ENCODE assay signal across 16 cellular contexts in the genomic region with DNA sequence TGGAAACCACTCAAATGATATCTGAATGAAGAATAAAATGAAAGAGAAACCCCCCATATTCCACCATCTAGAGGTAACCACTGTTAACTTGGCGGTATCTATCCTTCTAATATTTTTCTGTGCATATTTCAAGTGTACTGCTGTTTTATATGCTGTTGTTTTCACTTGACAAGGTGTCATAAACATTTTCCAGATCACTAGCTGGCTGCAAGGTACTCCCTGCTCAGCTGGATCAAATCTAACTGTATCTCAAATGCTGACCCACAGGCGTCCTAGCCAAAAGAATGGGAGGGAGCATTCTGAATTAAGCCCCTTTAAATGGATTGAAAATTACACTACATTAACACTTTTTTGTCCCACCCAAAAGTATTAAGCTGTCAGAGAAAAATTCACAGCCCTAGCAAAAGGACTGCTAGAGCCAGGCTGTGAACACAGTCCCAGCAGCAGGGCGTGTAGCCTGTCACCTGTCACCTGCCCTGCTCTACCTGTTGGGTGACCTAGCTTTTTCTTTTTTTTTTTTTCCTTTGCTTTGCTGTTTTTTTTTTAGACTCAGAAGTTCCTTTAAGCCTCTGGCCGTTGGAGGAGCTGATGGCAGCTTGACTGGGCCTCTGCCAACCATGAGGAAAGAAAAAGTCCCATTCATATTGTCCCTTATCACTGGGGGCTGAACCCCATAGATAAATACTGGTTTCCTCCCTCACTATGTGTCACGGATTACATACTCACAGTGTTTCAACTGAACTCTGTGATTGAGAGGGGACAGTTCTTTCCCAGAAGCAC.
DNase-seq lines count a peak whose midpoint lies in the region; ATAC-seq, FAIRE-seq and TF ChIP-seq lines count a peak whose summit lies in the region.
"Had no signal": no experiment of that assay in that cellular context is flagged by ENCODE, and none has a peak within 500 bp of the region (broad histone marks: within the 10 kb centered on the region; RNA-seq: fewer than 3 reads in every experiment).

No MANE protein-coding gene starts in this region.

- intact Hi-C loops in left cardiac atrium (cut with DNase I) = no loop called here
- intact Hi-C loops in left ventricle myocardium inferior (cut with micrococcal nuclease) = no loop called here
- intact Hi-C loops in K562 (cut with micrococcal nuclease) = no loop called here

- peak overlapping the region; percentile 7 for H3K4me3 Mint-ChIP-seq in mesothelial cell of epicardium
- H3K4me3 Mint-ChIP-seq: activated CD4-positive, alpha-beta memory T cell treated with anti-CD3 and anti-CD28 coated beads for 36 hours had no signal

- H3K36me3 Mint-ChIP-seq in mesothelial cell of epicardium = no peaks in the 10 kb centered on the region
- H3K36me3 Mint-ChIP-seq: activated CD4-positive, alpha-beta memory T cell treated with anti-CD3 and anti-CD28 coated beads for 36 hours had no signal

- DNase-seq in left cardiac atrium = no peak
- DNase-seq in left ventricle myocardium inferior = no peak
- DNase-seq in K562 (ENCODE audit: extremely low read depth in 1 of 4, low spot score in 3 of 4) = peak in 1 of 4 experiments; percentile 51
- DNase-seq in mesothelial cell of epicardium (ENCODE audit: low spot score in 2 of 2, unreplicated experiment in 2 of 2) = no peak
- no peak for DNase-seq in NCI-H1694 treated with DMSO at 0.1 percent for 48 hours (lab: John Stamatoyannopoulos, UW)
- DNase-seq in activated gamma-delta T cell (lab: John Stamatoyannopoulos, UW) = no peak
- DNase-seq in globus pallidus (ENCODE audit: low spot score) = no peak
- DNase-seq in HPDE6-E6E7 (ENCODE audit: extremely low spot score) = no peak
- DNase-seq: activated CD4-positive, alpha-beta memory T cell treated with anti-CD3 and anti-CD28 coated beads for 36 hours; amniotic stem cell; GM23248; hypothalamus; stimulated activated naive CD8-positive, alpha-beta T cell treated with anti-CD3 and anti-CD28 coated beads, Interleukin-15, Interleukin-2, amounts not matched to agents 100 U/mL and 50 U/mL, for 24 hours; T1000 had no signal

- no peaks in the 10 kb centered on the region for H3K9me3 ChIP-seq in left ventricle myocardium inferior (replicated peaks)
- no peaks in the 10 kb centered on the region for H3K9me3 ChIP-seq in K562 (replicated peaks; ENCODE audit: control insufficient read depth, insufficient read depth, low read depth, low read length)

- no peaks in the 10 kb centered on the region for H4K20me1 ChIP-seq in K562 (replicated peaks; ENCODE audit: control insufficient read depth, insufficient read depth, low read length)

- BruUV-seq in K562 (replicated peaks; lab: Mats Ljungman, UMichigan) = no TSS peak

- H3K27ac Mint-ChIP-seq in mesothelial cell of epicardium = peak overlapping the region; percentile 93
- H3K27ac Mint-ChIP-seq: activated CD4-positive, alpha-beta memory T cell treated with anti-CD3 and anti-CD28 coated beads for 36 hours had no signal

- TF ChIP-seq CTCF in left ventricle myocardium inferior (IDR thresholded peaks at IDR 0.05; ENCODE audit: borderline replicate concordance) (no peak), K562 (IDR thresholded peaks at IDR 0.05 in 2 of 3, conservative IDR thresholded peaks at IDR 0.05 in 1 of 3; ENCODE audit: insufficient read depth in 2 of 3, low read depth in 1 of 3, low read length in 3 of 3) (no peak), mesothelial cell of epicardium (IDR thresholded peaks at IDR 0.05; ENCODE audit: unreplicated experiment) (no peak)

- H3K9me1 ChIP-seq in K562 (ENCODE audit: control insufficient read depth, insufficient read depth, low read length) = no peaks in the 10 kb centered on the region

- no peaks in the 10 kb centered on the region for H3K27me3 Mint-ChIP-seq in mesothelial cell of epicardium (ENCODE audit: low read depth)

- in situ Hi-C loops in K562 (cut with MboI) = no loop called here

- no peak overlapping the region for H3K9ac ChIP-seq in K562 (ENCODE audit: insufficient read depth in 1 of 2, low read depth in 2 of 2, low read length in 2 of 2)
- H3K9ac ChIP-seq: GM23248 had no signal

- WGBS in K562 (ENCODE audit: insufficient coverage, low coverage, missing lambda C conversion rate) = 14% methylated on average over 5 of the region's 5 CpGs

- FAIRE-seq in K562 (lab: Jason Lieb, UNC) = no peak

- no peak overlapping the region for H3K4me2 ChIP-seq in K562 (ENCODE audit: insufficient read depth, low read length)

- H3K4me1 Mint-ChIP-seq in mesothelial cell of epicardium = peaks cover 44% of the 10 kb centered on the region
- H3K4me1 Mint-ChIP-seq: IgD-negative memory B cell had no signal

- H3K9me3 Mint-ChIP-seq in mesothelial cell of epicardium = peaks cover 6% of the 10 kb centered on the region
- H3K9me3 Mint-ChIP-seq: activated CD4-positive, alpha-beta memory T cell treated with anti-CD3 and anti-CD28 coated beads for 36 hours had no signal

- no peaks in the 10 kb centered on the region for H3K36me3 ChIP-seq in left ventricle myocardium inferior
- H3K36me3 ChIP-seq in K562 (ENCODE audit: control insufficient read depth, insufficient read depth, low read length) = no peaks in the 10 kb centered on the region

- POLR2A ChIA-PET in K562 (lab: Yijun Ruan, JAX) = no interaction called here

- H3K27me3 ChIP-seq in left ventricle myocardium inferior (ENCODE audit: low read depth) (no peaks in the 10 kb centered on the region), K562 (ENCODE audit: control insufficient read depth in 2 of 2, insufficient read depth in 2 of 2, low read length in 2 of 2) (no peaks in the 10 kb centered on the region)

- no peak overlapping the region for H2AFZ ChIP-seq in K562 (ENCODE audit: low read depth, low read length)
- H2AFZ ChIP-seq: GM23248 had no signal

- no peak for TF ChIP-seq POLR2A in K562 (conservative IDR thresholded peaks at IDR 0.05)

- H3K4me3 ChIP-seq in left ventricle myocardium inferior (no peak overlapping the region), K562 (no peak overlapping the region)
- H3K4me3 ChIP-seq: coronary artery, GM23248 had no signal

- no peaks in the 10 kb centered on the region for H3K4me1 ChIP-seq in left ventricle myocardium inferior
- H3K4me1 ChIP-seq in K562 (replicated peaks in 1 of 2; ENCODE audit: control insufficient read depth in 2 of 2, insufficient read depth in 2 of 2, low read length in 2 of 2) = peaks cover 0 to 3% of the 10 kb centered on the region in 2 experiments; a peak in 2 of 5 replicates

- no peaks in the 10 kb centered on the region for H3K79me2 ChIP-seq in K562 (ENCODE audit: control insufficient read depth, insufficient read depth, low read length)

- peak; percentile 34 to 70 for ATAC-seq in left cardiac atrium
- ATAC-seq in K562 = peak; percentile 63; the same call in 2 of the 3 replicates
- ATAC-seq: stimulated activated naive CD8-positive, alpha-beta T cell treated with anti-CD3 and anti-CD28 coated beads, Interleukin-15, Interleukin-2, amounts not matched to agents 100 U/mL and 50 U/mL, for 24 hours had no signal

- TF ChIP-seq RAD21 in K562 (CRISPR knock-in tag; conservative IDR thresholded peaks at IDR 0.05 in 1 of 2, IDR thresholded peaks at IDR 0.05 in 1 of 2) = no peak

- CTCF ChIA-PET in K562 (lab: Yijun Ruan, JAX; ENCODE audit: low intra/inter-chr PET ratio) = no interaction called here

- H3K27ac ChIP-seq in left ventricle myocardium inferior (replicated peaks) (no peak overlapping the region), K562 (ENCODE audit: extremely low read depth, low read depth, low read length) (no peak overlapping the region)
- H3K27ac ChIP-seq: coronary artery, GM23248 had no signal

- peak; percentile 53; the same call in 1 of the 2 replicates for TF ChIP-seq EP300 in K562 (IDR thresholded peaks at IDR 0.05; ENCODE audit: low read length)

TF ChIP-seq in K562, 482 proteins besides CTCF, POLR2A, EP300 and RAD21 (continues in another document):
- no peak for TF ChIP-seq KHSRP (IDR thresholded peaks at IDR 0.05)
- no peak for TF ChIP-seq HDAC6 (IDR thresholded peaks at IDR 0.05; ENCODE audit: low read depth, low read length)
- TF ChIP-seq RCOR1 (IDR thresholded peaks at IDR 0.05; ENCODE audit: borderline replicate concordance in 1 of 2, low read depth in 2 of 2, low read length in 2 of 2) = peak in 1 of 2 experiments; percentile 81; a peak in 2 of 4 replicates
- no peak for TF ChIP-seq NR4A1 (CRISPR knock-in tag; IDR thresholded peaks at IDR 0.05)
- no peak for TF ChIP-seq NR4A1 (tag; IDR thresholded peaks at IDR 0.05)
- no peak for TF ChIP-seq HSF4 (CRISPR knock-in tag; IDR thresholded peaks at IDR 0.05; ENCODE audit: borderline replicate concordance)
- TF ChIP-seq POLR2G (IDR thresholded peaks at IDR 0.05; ENCODE audit: low read depth, low read length) = no peak
- TF ChIP-seq KDM1A (IDR thresholded peaks at IDR 0.05) = peak in 1 of 2 experiments; percentile 55; a peak in 2 of 4 replicates
- peak; percentile 66; the same call in 1 of the 2 replicates for TF ChIP-seq FOSL1 (tag; conservative IDR thresholded peaks at IDR 0.05)
- TF ChIP-seq NFYB (IDR thresholded peaks at IDR 0.05; ENCODE audit: extremely low read depth, insufficient read length) = no peak
- TF ChIP-seq TAL1 (IDR thresholded peaks at IDR 0.05) = peak; percentile 9; the same call in 1 of the 2 replicates
- TF ChIP-seq ARID1B (IDR thresholded peaks at IDR 0.05) = peak; percentile 70
- peak; percentile 39; the same call in 1 of the 2 replicates for TF ChIP-seq NCOR1 (IDR thresholded peaks at IDR 0.05)
- no peak for TF ChIP-seq ATF7 (IDR thresholded peaks at IDR 0.05)
- peak; percentile 12; the same call in 1 of the 2 replicates for TF ChIP-seq SOX6 (IDR thresholded peaks at IDR 0.05)
- TF ChIP-seq, protein P1, sequence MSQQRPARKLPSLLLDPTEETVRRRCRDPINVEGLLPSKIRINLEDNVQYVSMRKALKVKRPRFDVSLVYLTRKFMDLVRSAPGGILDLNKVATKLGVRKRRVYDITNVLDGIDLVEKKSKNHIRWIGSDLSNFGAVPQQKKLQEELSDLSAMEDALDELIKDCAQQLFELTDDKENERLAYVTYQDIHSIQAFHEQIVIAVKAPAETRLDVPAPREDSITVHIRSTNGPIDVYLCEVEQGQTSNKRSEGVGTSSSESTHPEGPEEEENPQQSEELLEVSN (IDR thresholded peaks at IDR 0.05; ENCODE audit: borderline replicate concordance in 1 of 2, extremely low read depth in 1 of 2, insufficient read depth in 1 of 2, insufficient read length in 1 of 2, low read depth in 1 of 2, low read length in 1 of 2, poor library complexity in 1 of 2, severe bottlenecking in 1 of 2) = no peak
- no peak for TF ChIP-seq TBL1XR1 (IDR thresholded peaks at IDR 0.05; ENCODE audit: low read length in 2 of 2)
